ENCODE assay signal across 8 cellular contexts in the genomic region with DNA sequence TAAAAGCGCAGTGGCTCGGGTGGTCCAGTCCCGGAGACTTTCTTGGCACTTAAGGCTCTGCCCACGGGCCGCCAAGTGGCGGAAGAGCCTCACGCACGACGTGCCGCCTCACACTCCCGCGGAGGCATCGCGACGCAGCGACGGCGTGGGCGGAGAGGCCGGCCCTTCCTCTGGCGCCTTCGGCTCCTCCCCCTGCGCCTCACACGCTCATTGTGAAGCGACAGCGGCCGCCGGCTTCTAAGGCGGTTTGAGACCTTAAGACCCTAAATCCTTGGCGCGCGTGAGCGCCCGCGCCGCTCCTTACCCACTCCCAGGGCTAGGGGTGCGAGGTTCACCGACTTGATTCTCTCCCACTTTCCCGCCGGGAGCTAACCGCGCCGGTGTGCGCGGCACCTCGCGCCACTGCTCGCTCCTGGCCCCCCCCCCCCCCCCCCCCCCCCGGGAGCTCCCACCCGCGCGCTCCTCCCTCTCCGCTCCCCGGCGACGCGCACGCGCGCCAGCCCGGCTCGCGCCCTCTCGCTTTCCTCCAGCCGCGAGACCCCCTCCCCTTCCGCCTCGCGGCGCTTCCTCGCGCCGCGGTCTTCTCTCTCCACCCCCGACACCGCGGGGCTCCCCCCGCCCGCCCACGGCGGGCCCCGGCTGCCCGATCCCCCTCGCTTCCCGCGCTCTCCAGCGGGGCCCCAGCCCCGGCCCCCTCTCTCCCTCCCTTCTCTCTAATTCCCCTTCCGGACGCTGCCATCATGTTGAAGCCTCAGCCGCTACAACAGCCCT. TPM values are rescaled to one million over a fixed set of nuclear protein-coding genes. Genes with fewer than 3 reads are reported as not detected.
A peak's percentile ranks its signal among the peaks of the same experiment; 100 is the strongest.
DNase-seq lines count a peak whose midpoint lies in the region; ATAC-seq and TF ChIP-seq lines count a peak whose summit lies in the region.

A gene with protein sequence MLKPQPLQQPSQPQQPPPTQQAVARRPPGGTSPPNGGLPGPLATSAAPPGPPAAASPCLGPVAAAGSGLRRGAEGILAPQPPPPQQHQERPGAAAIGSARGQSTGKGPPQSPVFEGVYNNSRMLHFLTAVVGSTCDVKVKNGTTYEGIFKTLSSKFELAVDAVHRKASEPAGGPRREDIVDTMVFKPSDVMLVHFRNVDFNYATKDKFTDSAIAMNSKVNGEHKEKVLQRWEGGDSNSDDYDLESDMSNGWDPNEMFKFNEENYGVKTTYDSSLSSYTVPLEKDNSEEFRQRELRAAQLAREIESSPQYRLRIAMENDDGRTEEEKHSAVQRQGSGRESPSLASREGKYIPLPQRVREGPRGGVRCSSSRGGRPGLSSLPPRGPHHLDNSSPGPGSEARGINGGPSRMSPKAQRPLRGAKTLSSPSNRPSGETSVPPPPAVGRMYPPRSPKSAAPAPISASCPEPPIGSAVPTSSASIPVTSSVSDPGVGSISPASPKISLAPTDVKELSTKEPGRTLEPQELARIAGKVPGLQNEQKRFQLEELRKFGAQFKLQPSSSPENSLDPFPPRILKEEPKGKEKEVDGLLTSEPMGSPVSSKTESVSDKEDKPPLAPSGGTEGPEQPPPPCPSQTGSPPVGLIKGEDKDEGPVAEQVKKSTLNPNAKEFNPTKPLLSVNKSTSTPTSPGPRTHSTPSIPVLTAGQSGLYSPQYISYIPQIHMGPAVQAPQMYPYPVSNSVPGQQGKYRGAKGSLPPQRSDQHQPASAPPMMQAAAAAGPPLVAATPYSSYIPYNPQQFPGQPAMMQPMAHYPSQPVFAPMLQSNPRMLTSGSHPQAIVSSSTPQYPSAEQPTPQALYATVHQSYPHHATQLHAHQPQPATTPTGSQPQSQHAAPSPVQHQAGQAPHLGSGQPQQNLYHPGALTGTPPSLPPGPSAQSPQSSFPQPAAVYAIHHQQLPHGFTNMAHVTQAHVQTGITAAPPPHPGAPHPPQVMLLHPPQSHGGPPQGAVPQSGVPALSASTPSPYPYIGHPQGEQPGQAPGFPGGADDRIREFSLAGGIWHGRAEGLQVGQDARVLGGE (plus strand): TSS at position 480 of the 771 bp plus-strand sequence. CDS start 261 bp downstream, at position 741.

- peak; percentile 97 for TF ChIP-seq POLR2A in GM19193 (IDR thresholded peaks at IDR 0.05; ENCODE audit: extremely low read depth, insufficient read depth, insufficient read length)

- H3K27me3 Mint-ChIP-seq in activated CD4-positive, alpha-beta T cell treated with anti-CD3 and anti-CD28 coated beads, Interleukin-2, amount 10 ng/mL, durations not matched to agents 7 days and 5 days: no peaks in the 10 kb centered on the region

- CTCF ChIA-PET in activated CD4-positive, alpha-beta T cell treated with anti-CD3 and anti-CD28 coated beads, Interleukin-2, amount 10 ng/mL, durations not matched to agents 7 days and 5 days (lab: Charles Lee): interaction anchor here (0.6 to 3.3 kb wide), 4 partner anchors 16 to 35 kb away, joined by 3 to 9 read pairs (median 3); a partner anchor contains a TSS

- DNase-seq in AG20443 (ENCODE audit: low spot score): peak; percentile 97
- DNase-seq in NCI-H526 (lab: John Stamatoyannopoulos, UW): peak; percentile 78 to 97
- DNase-seq in activated CD4-positive, alpha-beta T cell treated with anti-CD3 and anti-CD28 coated beads, Interleukin-2, amount 10 ng/mL, durations not matched to agents 7 days and 5 days: peak; percentile 92
- peak; percentile 62 for DNase-seq in cortex of kidney (lab: John Stamatoyannopoulos, UW)
- peak; percentile 98 for DNase-seq in left kidney (ENCODE audit: low read depth, low spot score)
- DNase-seq in stimulated activated CD4-positive, alpha-beta T cell treated with anti-CD3 and anti-CD28 coated beads, Interleukin-1b, Interleukin-23, amount 100 ng/mL, for 48 hours: peak; percentile 96

- H3K27ac Mint-ChIP-seq in activated CD4-positive, alpha-beta T cell treated with anti-CD3 and anti-CD28 coated beads, Interleukin-2, amount 10 ng/mL, durations not matched to agents 7 days and 5 days: peak within 1 kb of the TSS; percentile 98

- POLR2A ChIA-PET in activated CD4-positive, alpha-beta T cell treated with anti-CD3 and anti-CD28 coated beads, Interleukin-2, amount 10 ng/mL, durations not matched to agents 7 days and 5 days (lab: Charles Lee): interaction anchor here (0.6 to 1.0 kb wide), 5 partner anchors 24 to 236 kb away, joined by 3 to 4 read pairs (median 4); a partner anchor contains a TSS

- H3K9me3 Mint-ChIP-seq in activated CD4-positive, alpha-beta T cell treated with anti-CD3 and anti-CD28 coated beads, Interleukin-2, amount 10 ng/mL, durations not matched to agents 7 days and 5 days: no peaks in the 10 kb centered on the region

- H3K4me1 Mint-ChIP-seq in activated CD4-positive, alpha-beta T cell treated with anti-CD3 and anti-CD28 coated beads, Interleukin-2, amount 10 ng/mL, durations not matched to agents 7 days and 5 days: peaks cover 43% of the 10 kb centered on the region

- peak; percentile 51 for ATAC-seq in HG03442 (IDR thresholded peaks at IDR 0.05; ENCODE audit: unreplicated experiment)

- H3K36me3 Mint-ChIP-seq in activated CD4-positive, alpha-beta T cell treated with anti-CD3 and anti-CD28 coated beads, Interleukin-2, amount 10 ng/mL, durations not matched to agents 7 days and 5 days (ENCODE audit: low read depth): peaks cover 42% of the 10 kb centered on the region

- H3K4me3 Mint-ChIP-seq in activated CD4-positive, alpha-beta T cell treated with anti-CD3 and anti-CD28 coated beads, Interleukin-2, amount 10 ng/mL, durations not matched to agents 7 days and 5 days: peak within 1 kb of the TSS; percentile 94

RNA-seq across cellular contexts. Expression of the gene that starts here (rescaled TPM):
- total RNA-seq in activated CD4-positive, alpha-beta T cell treated with anti-CD3 and anti-CD28 coated beads, Interleukin-2, amount 10 ng/mL, durations not matched to agents 7 days and 5 days: 100 to 1,000 TPM; 257 to 265 TPM

Comparison
In these comparisons a context has a peak if more than half of its experiments do, and no peak if none do; other contexts are left out.
1. Peak in every context shown above with its lines: DNase-seq and ATAC-seq.